ENCODE assay signal across 17 cellular contexts in the genomic region with DNA sequence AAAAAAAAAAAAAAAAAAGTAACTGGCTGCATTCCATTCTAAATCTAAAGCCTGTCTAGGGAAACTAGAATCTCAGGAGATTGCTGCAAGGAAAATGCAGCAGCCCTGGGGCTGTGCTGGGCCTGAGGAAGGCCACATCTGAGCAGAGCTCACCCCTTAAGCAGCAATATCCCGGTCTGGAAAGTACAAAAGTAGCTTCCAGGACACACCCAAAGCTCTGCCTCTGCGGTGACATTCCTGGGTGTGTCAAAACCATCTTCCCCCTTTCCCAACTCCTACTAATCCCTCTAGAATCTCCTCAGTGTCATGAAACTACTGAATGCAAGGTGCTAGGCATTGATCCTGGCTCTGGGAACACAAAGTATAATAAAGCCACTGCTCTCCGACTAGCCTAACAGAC. TPM values are rescaled to one million over a fixed set of nuclear protein-coding genes. Genes with fewer than 3 reads are reported as not detected.
DNase-seq lines count a peak whose midpoint lies in the region; ATAC-seq and TF ChIP-seq lines count a peak whose summit lies in the region.
"Had no signal": no experiment of that assay in that cellular context is flagged by ENCODE, and none has a peak within 500 bp of the region (broad histone marks: within the 10 kb centered on the region; RNA-seq: fewer than 3 reads in every experiment).

No MANE protein-coding gene starts in this region.

- H2AFZ ChIP-seq in H9 (ENCODE audit: low read length): no peak overlapping the region

- no peak overlapping the region for H3K14ac ChIP-seq in H9 (ENCODE audit: insufficient read depth, low read length)

- H3K27me3 ChIP-seq in left lung: peaks cover 0 to 12% of the 10 kb centered on the region in 2 donors
- no peaks in the 10 kb centered on the region; the same call in 1 of the 2 replicates for H3K27me3 ChIP-seq in H9 (ENCODE audit: insufficient read depth, low read length)

- no peaks in the 10 kb centered on the region for H3K36me3 ChIP-seq in left lung

- H2AK5ac ChIP-seq in H9 (ENCODE audit: insufficient read length, low read length): no peak overlapping the region

- no peak overlapping the region for H2BK20ac ChIP-seq in H9 (ENCODE audit: low read depth, low read length, poor library complexity, severe bottlenecking)

- H3K23me2 ChIP-seq in H9 (ENCODE audit: insufficient read length, low read depth, low read length, poor library complexity, severe bottlenecking): peaks cover 4% of the 10 kb centered on the region

- H3K79me2 ChIP-seq in H9 (ENCODE audit: insufficient read depth, low read length): no peaks in the 10 kb centered on the region

- no peaks in the 10 kb centered on the region for H3K79me1 ChIP-seq in H9 (ENCODE audit: insufficient read depth, low read depth, low read length, poor library complexity, severe bottlenecking)

- peak; percentile 93 for DNase-seq in A172 (ENCODE audit: low spot score)
- peak; percentile 47 for DNase-seq in GM04503 (ENCODE audit: low read depth)
- DNase-seq in amniotic epithelial cell (ENCODE audit: low read depth): peak; percentile 19
- DNase-seq in left lung: peak in 1 of 2 donors; percentile 6
- no peak for DNase-seq in H9
- no peak for DNase-seq in NCI-H69 (lab: John Stamatoyannopoulos, UW)
- no peak for DNase-seq in midbrain (lab: John Stamatoyannopoulos, UW)
- no peak for DNase-seq in GM19238 (ENCODE audit: insufficient read length, low spot score)
- DNase-seq: activated CD8-positive, alpha-beta memory T cell treated with anti-CD3 and anti-CD28 coated beads for 24 hours; activated naive CD4-positive, alpha-beta T cell treated with anti-CD3 and anti-CD28 coated beads for 36 hours; DMS53; erythroblast; NCI-H2029 treated with DMSO at 0.1 percent for 48 hours; NCI-H526 treated with DMSO at 0.1 percent for 48 hours; substantia nigra had no signal

- H4K8ac ChIP-seq in H9 (replicated peaks; ENCODE audit: insufficient read length, low read depth, low read length): no peak overlapping the region

- no peak overlapping the region for H3K9ac ChIP-seq in H9 (ENCODE audit: extremely low read depth, insufficient read length, low read length)

- no peaks in the 10 kb centered on the region for H4K20me1 ChIP-seq in H9 (ENCODE audit: control insufficient read depth, insufficient read depth, insufficient read length)

- H3K4me3 ChIP-seq in left lung: no peak overlapping the region
- H3K4me3 ChIP-seq: lung, skin epidermis had no signal

- no peak overlapping the region for H4K5ac ChIP-seq in H9 (ENCODE audit: insufficient read length, low read depth, low read length)

- intact Hi-C loops in left lung (cut with DNase I): no loop called here

- no peak overlapping the region for H2BK120ac ChIP-seq in H9 (ENCODE audit: low read depth, low read length, poor library complexity, severe bottlenecking)

- H3K27me3 Mint-ChIP-seq in H9 (ENCODE audit: low read depth): peaks cover 15% of the 10 kb centered on the region

- H3K4me3 Mint-ChIP-seq in H9: no peak overlapping the region
- H3K4me3 Mint-ChIP-seq: activated naive CD4-positive, alpha-beta T cell treated with anti-CD3 and anti-CD28 coated beads for 36 hours had no signal

- H3K4ac ChIP-seq in H9 (ENCODE audit: low read depth, low read length): no peak overlapping the region

- no peak overlapping the region for H2BK5ac ChIP-seq in H9 (ENCODE audit: insufficient read length, low read length)

- H3K27ac ChIP-seq in left lung: no peak overlapping the region
- H3K27ac ChIP-seq in H9 (ENCODE audit: insufficient read length, low read depth, low read length): no peak overlapping the region

- H3K9me3 Mint-ChIP-seq in H9: no peaks in the 10 kb centered on the region
- H3K9me3 Mint-ChIP-seq: activated naive CD4-positive, alpha-beta T cell treated with anti-CD3 and anti-CD28 coated beads for 36 hours had no signal

- no peak overlapping the region for H3K18ac ChIP-seq in H9 (ENCODE audit: insufficient read length, low read depth, low read length)

- no peak overlapping the region for H3K23ac ChIP-seq in H9 (ENCODE audit: insufficient read length, low read depth, low read length)

- no peak overlapping the region; a peak in 2 of 7 replicates for H3K27ac Mint-ChIP-seq in H9
- H3K27ac Mint-ChIP-seq: activated naive CD4-positive, alpha-beta T cell treated with anti-CD3 and anti-CD28 coated beads for 36 hours had no signal

- WGBS in H9 (ENCODE audit: extremely low coverage, insufficient read length, low lambda C conversion rate): no CpG with 5 or more reads among the region's 3 CpGs

- peak; percentile 35 for ATAC-seq in left lung

- TF ChIP-seq CTCF in left lung (IDR thresholded peaks at IDR 0.05) (no peak), H9 (conservative IDR thresholded peaks at IDR 0.05) (no peak)

- no peak overlapping the region for H3T11ph ChIP-seq in H9 (ENCODE audit: low read length)

- peaks cover 6 to 11% of the 10 kb centered on the region in 2 experiments for H3K4me1 Mint-ChIP-seq in H9

- H3K4me1 ChIP-seq in left lung: peaks cover 0 to 5% of the 10 kb centered on the region in 2 donors
- H3K4me1 ChIP-seq in H9 (ENCODE audit: insufficient read depth, low read length): no peaks in the 10 kb centered on the region

- no peak overlapping the region for H2BK12ac ChIP-seq in H9 (ENCODE audit: insufficient read length, low read depth, low read length)

- H3K36me3 Mint-ChIP-seq in H9 (ENCODE audit: insufficient read depth in 1 of 3, low read depth in 3 of 3): no peaks in the 10 kb centered on the region

- no peak overlapping the region for H3K56ac ChIP-seq in H9 (ENCODE audit: insufficient read length, low read depth, low read length)

- H3K9me3 ChIP-seq in left lung (no peaks in the 10 kb centered on the region), H9 (ENCODE audit: control insufficient read depth, low read depth, low read length) (no peaks in the 10 kb centered on the region)

- H2BK15ac ChIP-seq in H9 (ENCODE audit: low read depth, low read length): no peak overlapping the region

- no peak overlapping the region for H4K91ac ChIP-seq in H9 (ENCODE audit: insufficient read length, low read depth, low read length)

- no peak overlapping the region for H3K4me2 ChIP-seq in H9 (ENCODE audit: insufficient read depth, insufficient read length, low read length)

RNA-seq across cellular contexts. Expression of a gene that starts 5.0 kb away (rescaled TPM):
- total RNA-seq in A172 (2014; rRNA removed; shearing (Covaris generic)): 3.6 and 3.9 TPM in 2 replicates
- total RNA-seq in left lung: 1 to 10 TPM; 1.8 to 3.4 TPM
- total RNA-seq in H9 (2021): 2.4 and 3.3 TPM in 2 replicates

RNA-seq across cellular contexts. Expression of a gene that starts 14.6 kb away (rescaled TPM):
- total RNA-seq in A172 (2014; rRNA removed; shearing (Covaris generic)): 2.1 and 3.0 TPM in 2 replicates
- total RNA-seq in left lung: 10 to 100 TPM; 16.1 to 36.2 TPM
- 49.5 and 51.8 TPM in 2 replicates for total RNA-seq in H9 (2021)

RNA-seq across cellular contexts. Expression of a gene that starts 30.0 kb away (rescaled TPM):
- total RNA-seq in A172 (2014; rRNA removed; shearing (Covaris generic)): 8.7 and 12.0 TPM in 2 replicates
- total RNA-seq in left lung (10 to 100 TPM; 21.5 to 57.2 TPM), H9 (2021) (12.7 and 13.4 TPM in 2 replicates)

RNA-seq across cellular contexts. Expression of a gene that starts 50.0 kb away (rescaled TPM):
- total RNA-seq in A172 (2014; rRNA removed; shearing (Covaris generic)): 48.5 and 93.1 TPM in 2 replicates
- total RNA-seq in left lung (10 to 100 TPM; 51.2 to 74.8 TPM), H9 (2021) (67.8 and 73.1 TPM in 2 replicates)

RNA-seq across cellular contexts. Expression of a gene that starts 55.2 kb away (rescaled TPM):
- total RNA-seq in A172 (2014; rRNA removed; shearing (Covaris generic)): 11.5 and 13.9 TPM in 2 replicates
- total RNA-seq in left lung (10 to 100 TPM in 1 of 2 donors, 1 to 10 TPM in 1; 9.7 to 13.6 TPM), H9 (2021) (46.9 and 57.0 TPM in 2 replicates)

Comparison
In these comparisons a context has a peak if more than half of its experiments do, and no peak if none do; other contexts are left out.
1. DNase-seq: peak in A172 (single experiment), GM04503 (single experiment) and amniotic epithelial cell (single experiment); none in H9 (single experiment), NCI-H69 (single experiment), midbrain (single experiment) and GM19238 (single experiment).